Comparison of ENCODE assay signal across 1 cellular context in the genomic region with DNA sequence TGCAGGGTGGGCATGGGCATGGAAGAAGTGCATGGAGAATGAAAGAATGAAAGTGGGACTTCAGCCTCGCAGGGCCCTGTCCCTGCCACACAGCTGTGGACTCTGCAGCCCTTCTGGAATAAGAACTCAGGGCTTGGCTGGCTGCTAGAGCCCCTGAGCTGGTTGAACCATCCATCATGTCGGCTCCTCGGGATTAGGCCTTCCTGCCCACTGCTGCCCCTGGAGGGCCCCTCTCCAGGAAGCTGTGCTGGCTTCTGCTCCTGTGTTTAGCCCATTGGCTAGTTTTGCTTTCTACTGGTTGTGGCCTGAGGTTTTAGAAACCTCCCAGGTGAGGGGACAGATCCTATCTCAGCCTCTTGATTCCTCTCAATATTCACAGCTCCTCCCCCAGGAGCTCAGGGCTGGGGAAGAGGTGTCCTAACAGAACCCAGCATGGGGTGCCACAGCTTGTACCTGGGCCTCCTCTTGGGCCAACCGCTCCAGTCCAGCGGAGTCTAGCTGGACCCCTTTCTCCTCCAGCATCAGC.
TF ChIP-seq lines count a peak whose summit lies in the region.

No MANE protein-coding gene starts in this region.

TF ChIP-seq in GM23338, 12 proteins besides CTCF, POLR2A, EP300 and RAD21:
- TF ChIP-seq, protein P1, sequence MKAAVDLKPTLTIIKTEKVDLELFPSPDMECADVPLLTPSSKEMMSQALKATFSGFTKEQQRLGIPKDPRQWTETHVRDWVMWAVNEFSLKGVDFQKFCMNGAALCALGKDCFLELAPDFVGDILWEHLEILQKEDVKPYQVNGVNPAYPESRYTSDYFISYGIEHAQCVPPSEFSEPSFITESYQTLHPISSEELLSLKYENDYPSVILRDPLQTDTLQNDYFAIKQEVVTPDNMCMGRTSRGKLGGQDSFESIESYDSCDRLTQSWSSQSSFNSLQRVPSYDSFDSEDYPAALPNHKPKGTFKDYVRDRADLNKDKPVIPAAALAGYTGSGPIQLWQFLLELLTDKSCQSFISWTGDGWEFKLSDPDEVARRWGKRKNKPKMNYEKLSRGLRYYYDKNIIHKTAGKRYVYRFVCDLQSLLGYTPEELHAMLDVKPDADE (IDR thresholded peaks at IDR 0.05) = no peak
- TF ChIP-seq POLR2AphosphoS5 (IDR thresholded peaks at IDR 0.05; ENCODE audit: low read depth) (no peak), ZNF331 (CRISPR knock-in tag; IDR thresholded peaks at IDR 0.05; ENCODE audit: low read depth) (no peak), EZH2phosphoT487 (IDR thresholded peaks at IDR 0.05; ENCODE audit: unreplicated experiment) (no peak), NANOG (IDR thresholded peaks at IDR 0.05; ENCODE audit: borderline replicate concordance) (no peak), CREB1 (CRISPR knock-in tag; IDR thresholded peaks at IDR 0.05; ENCODE audit: low read depth) (no peak), JUNB (IDR thresholded peaks at IDR 0.05; ENCODE audit: unreplicated experiment) (no peak), STAT1 (IDR thresholded peaks at IDR 0.05; ENCODE audit: unreplicated experiment) (no peak), EZH2 (IDR thresholded peaks at IDR 0.05; ENCODE audit: low read depth, unreplicated experiment) (no peak), ZNF114 (CRISPR knock-in tag; IDR thresholded peaks at IDR 0.05) (no peak)
- TF ChIP-seq, protein P2, sequence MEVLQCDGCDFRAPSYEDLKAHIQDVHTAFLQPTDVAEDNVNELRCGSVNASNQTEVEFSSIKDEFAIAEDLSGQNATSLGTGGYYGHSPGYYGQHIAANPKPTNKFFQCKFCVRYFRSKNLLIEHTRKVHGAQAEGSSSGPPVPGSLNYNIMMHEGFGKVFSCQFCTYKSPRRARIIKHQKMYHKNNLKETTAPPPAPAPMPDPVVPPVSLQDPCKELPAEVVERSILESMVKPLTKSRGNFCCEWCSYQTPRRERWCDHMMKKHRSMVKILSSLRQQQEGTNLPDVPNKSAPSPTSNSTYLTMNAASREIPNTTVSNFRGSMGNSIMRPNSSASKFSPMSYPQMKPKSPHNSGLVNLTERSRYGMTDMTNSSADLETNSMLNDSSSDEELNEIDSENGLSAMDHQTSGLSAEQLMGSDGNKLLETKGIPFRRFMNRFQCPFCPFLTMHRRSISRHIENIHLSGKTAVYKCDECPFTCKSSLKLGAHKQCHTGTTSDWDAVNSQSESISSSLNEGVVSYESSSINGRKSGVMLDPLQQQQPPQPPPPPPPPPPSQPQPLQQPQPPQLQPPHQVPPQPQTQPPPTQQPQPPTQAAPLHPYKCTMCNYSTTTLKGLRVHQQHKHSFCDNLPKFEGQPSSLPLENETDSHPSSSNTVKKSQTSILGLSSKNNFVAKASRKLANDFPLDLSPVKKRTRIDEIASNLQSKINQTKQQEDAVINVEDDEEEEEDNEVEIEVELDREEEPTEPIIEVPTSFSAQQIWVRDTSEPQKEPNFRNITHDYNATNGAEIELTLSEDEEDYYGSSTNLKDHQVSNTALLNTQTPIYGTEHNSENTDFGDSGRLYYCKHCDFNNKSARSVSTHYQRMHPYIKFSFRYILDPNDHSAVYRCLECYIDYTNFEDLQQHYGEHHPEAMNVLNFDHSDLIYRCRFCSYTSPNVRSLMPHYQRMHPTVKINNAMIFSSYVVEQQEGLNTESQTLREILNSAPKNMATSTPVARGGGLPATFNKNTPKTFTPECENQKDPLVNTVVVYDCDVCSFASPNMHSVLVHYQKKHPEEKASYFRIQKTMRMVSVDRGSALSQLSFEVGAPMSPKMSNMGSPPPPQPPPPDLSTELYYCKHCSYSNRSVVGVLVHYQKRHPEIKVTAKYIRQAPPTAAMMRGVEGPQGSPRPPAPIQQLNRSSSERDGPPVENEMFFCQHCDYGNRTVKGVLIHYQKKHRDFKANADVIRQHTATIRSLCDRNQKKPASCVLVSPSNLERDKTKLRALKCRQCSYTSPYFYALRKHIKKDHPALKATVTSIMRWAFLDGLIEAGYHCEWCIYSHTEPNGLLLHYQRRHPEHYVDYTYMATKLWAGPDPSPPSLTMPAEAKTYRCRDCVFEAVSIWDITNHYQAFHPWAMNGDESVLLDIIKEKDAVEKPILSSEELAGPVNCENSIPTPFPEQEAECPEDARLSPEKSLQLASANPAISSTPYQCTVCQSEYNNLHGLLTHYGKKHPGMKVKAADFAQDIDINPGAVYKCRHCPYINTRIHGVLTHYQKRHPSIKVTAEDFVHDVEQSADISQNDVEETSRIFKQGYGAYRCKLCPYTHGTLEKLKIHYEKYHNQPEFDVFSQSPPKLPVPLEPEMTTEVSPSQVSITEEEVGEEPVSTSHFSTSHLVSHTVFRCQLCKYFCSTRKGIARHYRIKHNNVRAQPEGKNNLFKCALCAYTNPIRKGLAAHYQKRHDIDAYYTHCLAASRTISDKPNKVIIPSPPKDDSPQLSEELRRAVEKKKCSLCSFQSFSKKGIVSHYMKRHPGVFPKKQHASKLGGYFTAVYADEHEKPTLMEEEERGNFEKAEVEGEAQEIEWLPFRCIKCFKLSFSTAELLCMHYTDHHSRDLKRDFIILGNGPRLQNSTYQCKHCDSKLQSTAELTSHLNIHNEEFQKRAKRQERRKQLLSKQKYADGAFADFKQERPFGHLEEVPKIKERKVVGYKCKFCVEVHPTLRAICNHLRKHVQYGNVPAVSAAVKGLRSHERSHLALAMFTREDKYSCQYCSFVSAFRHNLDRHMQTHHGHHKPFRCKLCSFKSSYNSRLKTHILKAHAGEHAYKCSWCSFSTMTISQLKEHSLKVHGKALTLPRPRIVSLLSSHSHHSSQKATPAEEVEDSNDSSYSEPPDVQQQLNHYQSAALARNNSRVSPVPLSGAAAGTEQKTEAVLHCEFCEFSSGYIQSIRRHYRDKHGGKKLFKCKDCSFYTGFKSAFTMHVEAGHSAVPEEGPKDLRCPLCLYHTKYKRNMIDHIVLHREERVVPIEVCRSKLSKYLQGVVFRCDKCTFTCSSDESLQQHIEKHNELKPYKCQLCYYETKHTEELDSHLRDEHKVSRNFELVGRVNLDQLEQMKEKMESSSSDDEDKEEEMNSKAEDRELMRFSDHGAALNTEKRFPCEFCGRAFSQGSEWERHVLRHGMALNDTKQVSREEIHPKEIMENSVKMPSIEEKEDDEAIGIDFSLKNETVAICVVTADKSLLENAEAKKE (CRISPR knock-in tag; IDR thresholded peaks at IDR 0.05) = no peak
- TF ChIP-seq, protein P3, sequence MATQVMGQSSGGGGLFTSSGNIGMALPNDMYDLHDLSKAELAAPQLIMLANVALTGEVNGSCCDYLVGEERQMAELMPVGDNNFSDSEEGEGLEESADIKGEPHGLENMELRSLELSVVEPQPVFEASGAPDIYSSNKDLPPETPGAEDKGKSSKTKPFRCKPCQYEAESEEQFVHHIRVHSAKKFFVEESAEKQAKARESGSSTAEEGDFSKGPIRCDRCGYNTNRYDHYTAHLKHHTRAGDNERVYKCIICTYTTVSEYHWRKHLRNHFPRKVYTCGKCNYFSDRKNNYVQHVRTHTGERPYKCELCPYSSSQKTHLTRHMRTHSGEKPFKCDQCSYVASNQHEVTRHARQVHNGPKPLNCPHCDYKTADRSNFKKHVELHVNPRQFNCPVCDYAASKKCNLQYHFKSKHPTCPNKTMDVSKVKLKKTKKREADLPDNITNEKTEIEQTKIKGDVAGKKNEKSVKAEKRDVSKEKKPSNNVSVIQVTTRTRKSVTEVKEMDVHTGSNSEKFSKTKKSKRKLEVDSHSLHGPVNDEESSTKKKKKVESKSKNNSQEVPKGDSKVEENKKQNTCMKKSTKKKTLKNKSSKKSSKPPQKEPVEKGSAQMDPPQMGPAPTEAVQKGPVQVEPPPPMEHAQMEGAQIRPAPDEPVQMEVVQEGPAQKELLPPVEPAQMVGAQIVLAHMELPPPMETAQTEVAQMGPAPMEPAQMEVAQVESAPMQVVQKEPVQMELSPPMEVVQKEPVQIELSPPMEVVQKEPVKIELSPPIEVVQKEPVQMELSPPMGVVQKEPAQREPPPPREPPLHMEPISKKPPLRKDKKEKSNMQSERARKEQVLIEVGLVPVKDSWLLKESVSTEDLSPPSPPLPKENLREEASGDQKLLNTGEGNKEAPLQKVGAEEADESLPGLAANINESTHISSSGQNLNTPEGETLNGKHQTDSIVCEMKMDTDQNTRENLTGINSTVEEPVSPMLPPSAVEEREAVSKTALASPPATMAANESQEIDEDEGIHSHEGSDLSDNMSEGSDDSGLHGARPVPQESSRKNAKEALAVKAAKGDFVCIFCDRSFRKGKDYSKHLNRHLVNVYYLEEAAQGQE (IDR thresholded peaks at IDR 0.05; ENCODE audit: unreplicated experiment) = no peak
